In the genomic region with DNA sequence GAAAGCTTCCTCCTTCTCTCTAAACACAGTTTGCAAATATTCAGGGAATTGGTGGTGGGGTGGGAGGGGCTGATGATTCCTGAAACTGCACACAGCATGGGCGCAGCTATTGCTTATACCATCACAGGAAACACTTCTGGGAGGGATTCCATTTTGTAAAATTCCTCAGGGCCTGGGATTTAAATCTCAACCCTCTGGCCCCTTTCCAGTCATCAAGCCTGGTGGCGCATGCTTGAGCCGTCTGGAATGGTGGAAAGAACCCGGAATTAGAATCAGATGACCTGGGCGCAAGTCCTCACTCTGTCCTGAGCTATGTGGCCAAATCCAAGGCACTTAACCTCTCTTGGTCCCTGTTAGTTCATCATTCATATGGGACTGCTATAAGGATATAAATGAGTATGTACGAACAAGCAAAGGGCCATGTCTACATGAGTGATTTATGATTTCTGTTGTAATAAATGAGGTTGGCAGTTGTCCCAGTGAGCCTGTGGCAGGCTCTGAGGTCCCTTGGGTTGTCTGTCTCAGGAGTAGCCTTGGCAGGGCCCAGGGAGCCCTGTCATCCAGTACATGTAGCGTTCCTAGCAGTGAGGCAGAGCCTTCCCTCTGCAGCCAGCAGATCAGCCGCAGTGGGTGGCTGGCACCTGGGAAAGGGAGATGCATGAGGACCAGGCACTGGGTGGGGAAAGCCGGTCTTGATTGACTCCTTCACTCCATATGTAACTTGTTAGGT, we compare ENCODE assay signal across 13 cellular contexts.
DNase-seq lines count a peak whose midpoint lies in the region; ATAC-seq lines count a peak whose summit lies in the region.
"Had no signal": no experiment of that assay in that cellular context is flagged by ENCODE, and none has a peak within 500 bp of the region (broad histone marks: within the 10 kb centered on the region; RNA-seq: fewer than 3 reads in every experiment).

No MANE protein-coding gene starts in this region.

- no peak overlapping the region for H3K27ac ChIP-seq in CD4-positive, CD25-positive, alpha-beta regulatory T cell (ENCODE audit: insufficient read depth, low read length, poor library complexity, severe bottlenecking)
- H3K27ac ChIP-seq in Karpas-422 (ENCODE audit: low read length), result no peak overlapping the region
- no peak overlapping the region for H3K27ac ChIP-seq in SJCRH30

- no peaks in the 10 kb centered on the region for H3K9me2 ChIP-seq in Karpas-422 (replicated peaks; ENCODE audit: insufficient read depth, low read length)

- H3K9me3 ChIP-seq in CD4-positive, CD25-positive, alpha-beta regulatory T cell (ENCODE audit: control insufficient read depth in 2 of 2, low read length in 2 of 2), result no peaks in the 10 kb centered on the region
- H3K9me3 ChIP-seq in Karpas-422 (ENCODE audit: low read length) (no peaks in the 10 kb centered on the region), SJCRH30 (replicated peaks) (no peaks in the 10 kb centered on the region)

- intact Hi-C loops in posterior vena cava (cut with DNase I), result no loop called here

- ATAC-seq in CD4-positive, CD25-positive, alpha-beta regulatory T cell (ENCODE audit: low read depth in 2 of 2), result no peak
- ATAC-seq in HG03097 (IDR thresholded peaks at IDR 0.05; ENCODE audit: low FRiP score, unreplicated experiment), result no peak
- no peak for ATAC-seq in HG02798 (IDR thresholded peaks at IDR 0.05; ENCODE audit: poor library complexity, unreplicated experiment)
- ATAC-seq: activated T-cell treated with anti-CD3 and anti-CD28 coated beads, Interleukin-2, amount 50 U/mL, for 72 hours; GM12878; WTC11 had no signal

- H3K27me3 Mint-ChIP-seq in CD4-positive, CD25-positive, alpha-beta regulatory T cell, result peaks cover 5% of the 10 kb centered on the region
- H3K27me3 Mint-ChIP-seq: central memory CD8-positive, alpha-beta T cell had no signal

- no peaks in the 10 kb centered on the region for H3K4me1 ChIP-seq in CD4-positive, CD25-positive, alpha-beta regulatory T cell (ENCODE audit: control insufficient read depth, insufficient read depth, low read length, poor library complexity, severe bottlenecking)
- H3K4me1 ChIP-seq in Karpas-422 (ENCODE audit: low read length) (no peaks in the 10 kb centered on the region), SJCRH30 (peaks cover 15% of the 10 kb centered on the region)

- H3K4me3 ChIP-seq in CD4-positive, CD25-positive, alpha-beta regulatory T cell (ENCODE audit: low read depth, low read length), result no peak overlapping the region
- H3K4me3 ChIP-seq in Karpas-422 (ENCODE audit: low read length) (no peak overlapping the region), SJCRH30 (no peak overlapping the region)
- H3K4me3 ChIP-seq: GM12878 had no signal

- H3K79me2 ChIP-seq in Karpas-422 (ENCODE audit: low read length), result no peaks in the 10 kb centered on the region

- no peaks in the 10 kb centered on the region for H4K20me1 ChIP-seq in Karpas-422 (ENCODE audit: insufficient read depth, low read depth, low read length)

- peaks cover 12% of the 10 kb centered on the region for H3K36me3 Mint-ChIP-seq in CD4-positive, CD25-positive, alpha-beta regulatory T cell
- H3K36me3 Mint-ChIP-seq: WTC11 had no signal

- no peak for DNase-seq in CD4-positive, CD25-positive, alpha-beta regulatory T cell
- DNase-seq in NCI-H2171 treated with DMSO at 0.1 percent for 48 hours (lab: John Stamatoyannopoulos, UW) (peak; percentile 60), fibroblast of gingiva (ENCODE audit: low read depth) (peak; percentile 67), posterior vena cava (ENCODE audit: low spot score) (peak; percentile 81), Karpas-422 (no peak), SJCRH30 (no peak)
- DNase-seq: activated T-cell treated with anti-CD3 and anti-CD28 coated beads, Interleukin-2, amount 50 U/mL, for 72 hours; head of caudate nucleus had no signal

- H2AFZ ChIP-seq in Karpas-422 (ENCODE audit: low read length), result no peak overlapping the region

- H3K27me3 ChIP-seq in CD4-positive, CD25-positive, alpha-beta regulatory T cell (ENCODE audit: control insufficient read depth, insufficient read depth, low read length), result no peaks in the 10 kb centered on the region
- H3K27me3 ChIP-seq in Karpas-422 (ENCODE audit: low read length), result no peaks in the 10 kb centered on the region
- no peaks in the 10 kb centered on the region for H3K27me3 ChIP-seq in SJCRH30

- no peak overlapping the region for H3K9ac ChIP-seq in Karpas-422 (ENCODE audit: low read length)

- peaks cover 0 to 56% (median 10%) of the 10 kb centered on the region in 4 donors for H3K4me1 Mint-ChIP-seq in CD4-positive, CD25-positive, alpha-beta regulatory T cell
- H3K4me1 Mint-ChIP-seq: WTC11 had no signal

- no peak overlapping the region for H3K4me3 Mint-ChIP-seq in CD4-positive, CD25-positive, alpha-beta regulatory T cell
- H3K4me3 Mint-ChIP-seq: activated T-cell treated with anti-CD3 and anti-CD28 coated beads, Interleukin-2, amount 50 U/mL, for 72 hours; central memory CD8-positive, alpha-beta T cell; WTC11 had no signal

- H3K9me3 Mint-ChIP-seq in CD4-positive, CD25-positive, alpha-beta regulatory T cell, result no peaks in the 10 kb centered on the region
- H3K9me3 Mint-ChIP-seq: activated T-cell treated with anti-CD3 and anti-CD28 coated beads, Interleukin-2, amount 50 U/mL, for 72 hours; central memory CD8-positive, alpha-beta T cell; WTC11 had no signal

- no peaks in the 10 kb centered on the region for H3K36me3 ChIP-seq in CD4-positive, CD25-positive, alpha-beta regulatory T cell (ENCODE audit: control insufficient read depth, insufficient read depth, low read length)
- H3K36me3 ChIP-seq in Karpas-422 (ENCODE audit: insufficient read depth, low read length), result no peaks in the 10 kb centered on the region
- peaks cover 8% of the 10 kb centered on the region; the same call in 1 of the 2 replicates for H3K36me3 ChIP-seq in SJCRH30

- H3K27ac Mint-ChIP-seq in CD4-positive, CD25-positive, alpha-beta regulatory T cell, result peak overlapping the region in 2 of 3 donors; percentile 23 to 46
- H3K27ac Mint-ChIP-seq: WTC11 had no signal

- no peak overlapping the region for H3K4me2 ChIP-seq in Karpas-422 (ENCODE audit: low read depth, low read length, poor library complexity, severe bottlenecking)

Comparison
In these comparisons a context has a peak if more than half of its experiments do, and no peak if none do; other contexts are left out.
1. DNase-seq: peak in NCI-H2171 treated with DMSO at 0.1 percent for 48 hours (single experiment), fibroblast of gingiva (single experiment) and posterior vena cava (single experiment); none in CD4-positive, CD25-positive, alpha-beta regulatory T cell (0 of 3), Karpas-422 (single experiment) and SJCRH30 (0 of 2).